Comparison of ENCODE assay signal across 8 cellular contexts in the genomic region with DNA sequence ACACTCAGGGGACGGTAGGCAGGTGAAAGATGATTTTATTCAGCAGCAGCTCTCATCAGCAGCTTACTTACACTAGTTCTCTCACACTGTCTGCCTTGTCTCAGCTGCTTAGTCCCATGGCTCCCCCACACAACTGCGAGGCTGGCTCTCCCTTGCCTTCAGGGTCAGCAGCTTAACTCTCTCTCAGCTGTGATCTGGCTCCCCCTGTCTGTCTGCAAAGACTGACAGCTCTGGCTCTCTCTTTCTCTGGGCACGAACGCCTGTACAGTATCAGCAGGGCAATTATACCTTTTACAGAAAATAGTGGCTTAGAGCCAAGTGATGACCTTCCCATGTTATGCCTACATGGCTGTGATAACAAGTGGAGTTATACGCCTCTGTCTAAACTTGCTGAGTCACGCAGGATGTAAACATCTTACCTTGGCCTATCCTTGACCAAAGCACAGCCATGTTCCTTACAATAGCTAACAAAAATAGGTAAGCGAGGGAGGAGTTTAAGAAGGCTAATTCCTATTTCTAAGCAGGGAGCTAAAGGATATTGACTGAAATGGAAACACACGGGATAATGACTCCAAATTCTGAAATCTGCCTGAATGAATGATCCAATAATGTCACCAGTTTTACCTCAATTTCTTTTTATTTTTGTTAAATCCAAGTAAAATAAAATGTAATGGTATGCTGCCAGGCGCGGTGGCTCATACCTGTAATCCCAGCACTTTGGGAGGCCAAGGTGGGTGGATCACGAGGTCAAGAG. TPM values are rescaled to one million over a fixed set of nuclear protein-coding genes. Genes with fewer than 3 reads are reported as not detected.
DNase-seq lines count a peak whose midpoint lies in the region; ATAC-seq and TF ChIP-seq lines count a peak whose summit lies in the region.

No MANE protein-coding gene starts in this region.

- in situ Hi-C loops in Caki2 (cut with HindIII; ENCODE audit: low pct_unique_long_range_greater_than_20kb, low sequenced_read_pairs): no loop called here

- peak overlapping the region; percentile 8 for H3K4me3 Mint-ChIP-seq in neural progenitor cell

- no peak overlapping the region for H2AFZ ChIP-seq in neural progenitor cell (replicated peaks)

- TF ChIP-seq CTCF in neural progenitor cell (IDR thresholded peaks at IDR 0.05): peak; percentile 53

- H3K9me3 Mint-ChIP-seq in neural progenitor cell: no peaks in the 10 kb centered on the region

- H3K27me3 Mint-ChIP-seq in neural progenitor cell (ENCODE audit: insufficient read depth, low read depth): no peaks in the 10 kb centered on the region

- ATAC-seq in HG03442 (IDR thresholded peaks at IDR 0.05; ENCODE audit: unreplicated experiment) (no peak), HG03457 (IDR thresholded peaks at IDR 0.05; ENCODE audit: unreplicated experiment) (no peak)

- peak overlapping the region; percentile 98 for H3K4me2 ChIP-seq in neural progenitor cell

- H3K4me3 ChIP-seq in neural progenitor cell: peak overlapping the region; percentile 96

- no peaks in the 10 kb centered on the region for H3K36me3 ChIP-seq in neural progenitor cell

- no peak overlapping the region for H3K27ac ChIP-seq in neural progenitor cell

- no peaks in the 10 kb centered on the region for H3K27me3 ChIP-seq in neural progenitor cell

- no peak overlapping the region for H3K9ac ChIP-seq in neural progenitor cell

- peaks cover 10% of the 10 kb centered on the region for H3K36me3 Mint-ChIP-seq in neural progenitor cell

- peaks cover 40% of the 10 kb centered on the region for H3K79me2 ChIP-seq in neural progenitor cell (ENCODE audit: low read depth)

- H3K27ac Mint-ChIP-seq in neural progenitor cell: no peak overlapping the region

- peaks cover 31% of the 10 kb centered on the region for H3F3A ChIP-seq in neural progenitor cell (ENCODE audit: low read depth)

- peaks cover 7% of the 10 kb centered on the region for H3K4me1 Mint-ChIP-seq in neural progenitor cell

- DNase-seq in Caki2 (ENCODE audit: low read depth) (peak; percentile 64), HPDE6-E6E7 (ENCODE audit: extremely low spot score) (peak; percentile 9), RKO (ENCODE audit: low spot score) (peak; percentile 83), ecto neural progenitor cell (ENCODE audit: low spot score) (peak; percentile 65), neural progenitor cell (ENCODE audit: low spot score) (peak; percentile 78)
- DNase-seq in activated CD4-positive, CD25-positive, alpha-beta regulatory T cell treated with anti-CD3 and anti-CD28 coated beads, Interleukin-2, amount 50 U/mL, for 72 hours: no peak

- H3K4me1 ChIP-seq in neural progenitor cell: peaks cover 23% of the 10 kb centered on the region

- H4K20me1 ChIP-seq in neural progenitor cell (ENCODE audit: low read depth): peaks cover 35% of the 10 kb centered on the region

- H3K9me3 ChIP-seq in neural progenitor cell (ENCODE audit: low read depth): no peaks in the 10 kb centered on the region

RNA-seq across cellular contexts. Expression of gene NDUFAB1, which starts 1.1 kb away (rescaled TPM):
- total RNA-seq in Caki2 (2014; rRNA removed; shearing (Covaris generic); ENCODE audit: low replicate concordance): 147 and 186 TPM in 2 replicates
- total RNA-seq in neural progenitor cell (ENCODE audit: low replicate concordance): 122 and 131 TPM in 2 replicates

RNA-seq across cellular contexts. Expression of gene UBFD1, which starts 39.7 kb away (rescaled TPM):
- total RNA-seq in Caki2 (2014; rRNA removed; shearing (Covaris generic); ENCODE audit: low replicate concordance): 69.9 and 120 TPM in 2 replicates
- total RNA-seq in neural progenitor cell (ENCODE audit: low replicate concordance): 64.9 and 138 TPM in 2 replicates

RNA-seq across cellular contexts. Expression of gene EARS2, which starts 40.0 kb away (rescaled TPM):
- 32.9 and 108 TPM in 2 replicates for total RNA-seq in Caki2 (2014; rRNA removed; shearing (Covaris generic); ENCODE audit: low replicate concordance)
- 19.7 and 38.9 TPM in 2 replicates for total RNA-seq in neural progenitor cell (ENCODE audit: low replicate concordance)

RNA-seq across cellular contexts. Expression of gene PALB2, which starts 43.9 kb away (rescaled TPM):
- 8.0 and 12.0 TPM in 2 replicates for total RNA-seq in Caki2 (2014; rRNA removed; shearing (Covaris generic); ENCODE audit: low replicate concordance)
- 11.4 and 23.3 TPM in 2 replicates for total RNA-seq in neural progenitor cell (ENCODE audit: low replicate concordance)

RNA-seq across cellular contexts. Expression of gene DCTN5, which starts 44.1 kb away (rescaled TPM):
- 48.7 and 108 TPM in 2 replicates for total RNA-seq in Caki2 (2014; rRNA removed; shearing (Covaris generic); ENCODE audit: low replicate concordance)
- 35.7 and 40.3 TPM in 2 replicates for total RNA-seq in neural progenitor cell (ENCODE audit: low replicate concordance)
